9 cellular contexts compared by ENCODE assay signal in genomic region chr4:94621491-94622080, GRCh38.
DNase-seq lines count a peak whose midpoint lies in the region; ATAC-seq, FAIRE-seq and TF ChIP-seq lines count a peak whose summit lies in the region.
"Had no signal": no experiment of that assay in that cellular context is flagged by ENCODE, and none has a peak within 500 bp of the region (broad histone marks: within the 10 kb centered on the region; RNA-seq: fewer than 3 reads in every experiment).

No MANE protein-coding gene starts in this region.

- no peaks in the 10 kb centered on the region for H3K27me3 Mint-ChIP-seq in activated T-cell treated with anti-CD3 and anti-CD28 coated beads, Interleukin-2, amount 50 U/mL, for 24 hours

- FAIRE-seq in kidney (lab: Jason Lieb, UNC): peak; percentile 98

- intact Hi-C loops in kidney (cut with DNase I): no loop called here

- no peak overlapping the region for H3K4me3 ChIP-seq in kidney (ENCODE audit: low read length in 2 of 2)

- H3K4me1 Mint-ChIP-seq in activated T-cell treated with anti-CD3 and anti-CD28 coated beads, Interleukin-2, amount 50 U/mL, for 24 hours (ENCODE audit: low read depth): no peaks in the 10 kb centered on the region

- H3K4me1 ChIP-seq in kidney (ENCODE audit: control insufficient read depth in 1 of 2, insufficient read depth in 1 of 2, low read depth in 1 of 2, low read length in 2 of 2): no peaks in the 10 kb centered on the region

- DNase-seq in activated T-cell treated with anti-CD3 and anti-CD28 coated beads for 24 hours (ENCODE audit: low read depth) (peak; percentile 9), LoVo (ENCODE audit: low spot score) (peak; percentile 43), amniotic stem cell (lab: John Stamatoyannopoulos, UW) (peak; percentile 24), kidney (no peak)
- no peak for DNase-seq in activated T-cell treated with anti-CD3 and anti-CD28 coated beads, Interleukin-2, amount 50 U/mL, for 24 hours
- no peak for DNase-seq in central memory CD4-positive, alpha-beta T cell

- no peaks in the 10 kb centered on the region for H3K9me3 ChIP-seq in kidney (ENCODE audit: control insufficient read depth in 1 of 2, low read length in 2 of 2)

- ATAC-seq in GM21515 (IDR thresholded peaks at IDR 0.05; ENCODE audit: unreplicated experiment): peak; percentile 73
- ATAC-seq in GM19467 (IDR thresholded peaks at IDR 0.05; ENCODE audit: unreplicated experiment): no peak

- H3K27ac Mint-ChIP-seq in activated T-cell treated with anti-CD3 and anti-CD28 coated beads, Interleukin-2, amount 50 U/mL, for 24 hours: no peak overlapping the region

- H3K9me3 Mint-ChIP-seq in activated T-cell treated with anti-CD3 and anti-CD28 coated beads, Interleukin-2, amount 50 U/mL, for 24 hours: no peaks in the 10 kb centered on the region

- H3K36me3 ChIP-seq in kidney (ENCODE audit: control insufficient read depth in 1 of 2, insufficient read depth in 2 of 2, low read length in 2 of 2): peaks cover 11 to 16% of the 10 kb centered on the region in 2 donors

- TF ChIP-seq CTCF in kidney (IDR thresholded peaks at IDR 0.05; ENCODE audit: borderline replicate concordance, extremely low read depth, insufficient read depth): peak; percentile 60

- peaks cover 18% of the 10 kb centered on the region for H3K36me3 Mint-ChIP-seq in activated T-cell treated with anti-CD3 and anti-CD28 coated beads, Interleukin-2, amount 50 U/mL, for 24 hours (ENCODE audit: low read depth)

- H3K4me3 Mint-ChIP-seq in activated T-cell treated with anti-CD3 and anti-CD28 coated beads, Interleukin-2, amount 50 U/mL, for 24 hours: no peak overlapping the region

- H3K9ac ChIP-seq in kidney (ENCODE audit: low read length in 2 of 2): no peak overlapping the region

- H3K27ac ChIP-seq in kidney (ENCODE audit: low read depth in 2 of 2, low read length in 2 of 2): no peak overlapping the region
- H3K27ac ChIP-seq: epithelial cell of prostate had no signal

Comparison
In these comparisons a context has a peak if more than half of its experiments do, and no peak if none do; other contexts are left out.
1. DNase-seq: peak in activated T-cell treated with anti-CD3 and anti-CD28 coated beads for 24 hours (single experiment), LoVo (single experiment) and amniotic stem cell (single experiment); none in activated T-cell treated with anti-CD3 and anti-CD28 coated beads, Interleukin-2, amount 50 U/mL, for 24 hours (single experiment), kidney (single experiment) and central memory CD4-positive, alpha-beta T cell (single experiment).